Comparison of ENCODE assay signal across 11 cellular contexts in genomic region chr20:33827629-33828325, GRCh38. TPM values are rescaled to one million over a fixed set of nuclear protein-coding genes. Genes with fewer than 3 reads are reported as not detected.
DNase-seq lines count a peak whose midpoint lies in the region; ATAC-seq and TF ChIP-seq lines count a peak whose summit lies in the region.
"Had no signal": no experiment of that assay in that cellular context is flagged by ENCODE, and none has a peak within 500 bp of the region (broad histone marks: within the 10 kb centered on the region; RNA-seq: fewer than 3 reads in every experiment).

No MANE protein-coding gene starts in this region.

- peaks cover 9% of the 10 kb centered on the region for H3K36me3 ChIP-seq in CD4-positive, CD25-positive, alpha-beta regulatory T cell (ENCODE audit: control insufficient read depth, insufficient read depth, low read length)
- H3K36me3 ChIP-seq in neutrophil = peaks cover 8% of the 10 kb centered on the region

- peaks cover 26% of the 10 kb centered on the region for H3K36me3 Mint-ChIP-seq in CD4-positive, CD25-positive, alpha-beta regulatory T cell
- H3K36me3 Mint-ChIP-seq in chondrocyte (ENCODE audit: low read depth) = no peaks in the 10 kb centered on the region

- no peak for ATAC-seq in CD4-positive, CD25-positive, alpha-beta regulatory T cell (ENCODE audit: low read depth in 2 of 2)
- ATAC-seq in GM21367 (IDR thresholded peaks at IDR 0.05; ENCODE audit: unreplicated experiment) (no peak), GM21737 (IDR thresholded peaks at IDR 0.05; ENCODE audit: unreplicated experiment) (no peak)

- peaks cover 4% of the 10 kb centered on the region for H3K4me1 ChIP-seq in CD4-positive, CD25-positive, alpha-beta regulatory T cell (ENCODE audit: control insufficient read depth, insufficient read depth, low read length, poor library complexity, severe bottlenecking)
- peaks cover 38 to 52% of the 10 kb centered on the region in 2 experiments for H3K4me1 ChIP-seq in neutrophil (ENCODE audit: control insufficient read depth in 1 of 2, insufficient read depth in 1 of 2, low read depth in 1 of 2, low read length in 1 of 2)

- H3K4me3 Mint-ChIP-seq in CD4-positive, CD25-positive, alpha-beta regulatory T cell = no peak overlapping the region
- H3K4me3 Mint-ChIP-seq in chondrocyte (ENCODE audit: unreplicated experiment) = no peak overlapping the region

- DNase-seq in CD4-positive, CD25-positive, alpha-beta regulatory T cell = no peak
- DNase-seq in NCI-H2029 (lab: John Stamatoyannopoulos, UW) (peak; percentile 29), chondrocyte (ENCODE audit: low spot score) (no peak), occipital lobe (lab: John Stamatoyannopoulos, UW) (no peak)
- DNase-seq in stimulated activated CD4-positive, alpha-beta T cell treated with anti-CD3 and anti-CD28 coated beads, Interleukin-4, amount 100 ng/mL, for 24 hours = no peak
- DNase-seq: AML-193, NCI-H345 had no signal

- H3K27me3 Mint-ChIP-seq in CD4-positive, CD25-positive, alpha-beta regulatory T cell = no peaks in the 10 kb centered on the region
- H3K27me3 Mint-ChIP-seq in chondrocyte (ENCODE audit: low read depth) = no peaks in the 10 kb centered on the region

- TF ChIP-seq CTCF in chondrocyte (IDR thresholded peaks at IDR 0.05) = no peak
- TF ChIP-seq CTCF in neutrophil (IDR thresholded peaks at IDR 0.05) = no peak

- no peaks in the 10 kb centered on the region for H3K9me3 Mint-ChIP-seq in CD4-positive, CD25-positive, alpha-beta regulatory T cell
- no peaks in the 10 kb centered on the region for H3K9me3 Mint-ChIP-seq in chondrocyte (ENCODE audit: low read depth)

- H3K4me3 ChIP-seq in CD4-positive, CD25-positive, alpha-beta regulatory T cell (ENCODE audit: low read depth, low read length) = no peak overlapping the region
- no peak overlapping the region for H3K4me3 ChIP-seq in neutrophil (ENCODE audit: low read depth in 1 of 2, low read length in 1 of 2)
- H3K4me3 ChIP-seq: SJSA1 had no signal

- H3K4me1 Mint-ChIP-seq in CD4-positive, CD25-positive, alpha-beta regulatory T cell = peaks cover 33 to 81% (median 60%) of the 10 kb centered on the region in 4 donors
- H3K4me1 Mint-ChIP-seq in chondrocyte (ENCODE audit: low read depth) = peaks cover 73% of the 10 kb centered on the region

- peak overlapping the region; percentile 65 to 85 (median 67) for H3K27ac Mint-ChIP-seq in CD4-positive, CD25-positive, alpha-beta regulatory T cell
- H3K27ac Mint-ChIP-seq in chondrocyte (ENCODE audit: unreplicated experiment) = peak overlapping the region; percentile 92

- H3K27me3 ChIP-seq in CD4-positive, CD25-positive, alpha-beta regulatory T cell (ENCODE audit: control insufficient read depth, insufficient read depth, low read length) = no peaks in the 10 kb centered on the region
- no peaks in the 10 kb centered on the region for H3K27me3 ChIP-seq in neutrophil
- H3K27me3 ChIP-seq: SJSA1 had no signal

- no peak overlapping the region for H3K27ac ChIP-seq in CD4-positive, CD25-positive, alpha-beta regulatory T cell (ENCODE audit: insufficient read depth, low read length, poor library complexity, severe bottlenecking)
- peak overlapping the region; percentile 66 for H3K27ac ChIP-seq in neutrophil
- H3K27ac ChIP-seq: SJSA1 had no signal

- H3K9me3 ChIP-seq in CD4-positive, CD25-positive, alpha-beta regulatory T cell (ENCODE audit: control insufficient read depth in 2 of 2, low read length in 2 of 2) = no peaks in the 10 kb centered on the region
- H3K9me3 ChIP-seq in neutrophil = no peaks in the 10 kb centered on the region
- H3K9me3 ChIP-seq: SJSA1 had no signal

RNA-seq across cellular contexts. Expression of gene CHMP4B, which starts 16.6 kb away (rescaled TPM):
- 49.0 TPM for total RNA-seq in CD4-positive, CD25-positive, alpha-beta regulatory T cell
- 1 to 10 TPM; 3.1 to 6.0 (median 4.2) TPM for polyA plus RNA-seq in CD4-positive, CD25-positive, alpha-beta regulatory T cell
- total RNA-seq in chondrocyte (78.8 to 124 TPM (median 122 TPM) in 3 replicates), occipital lobe (26.4 TPM)
